1 cellular context compared by ENCODE assay signal in genomic region chr7:142248-142955, GRCh38.
TF ChIP-seq lines count a peak whose summit lies in the region.

No MANE protein-coding gene starts in this region.

TF ChIP-seq in HepG2, 621 proteins besides CTCF, POLR2A, EP300 and RAD21 (continued from another document and continues in another):
- TF ChIP-seq HOMEZ (CRISPR knock-in tag; IDR thresholded peaks at IDR 0.05; ENCODE audit: low read depth) (0 out of 2 replicates have a peak, but pooled peaks have one; percentile 23), SOX13 (IDR thresholded peaks at IDR 0.05) (no peak), SOX13 (CRISPR knock-in tag; conservative IDR thresholded peaks at IDR 0.05 in 1 of 2, IDR thresholded peaks at IDR 0.05 in 1 of 2) (peak in 1 of 2 experiments; percentile 22; a peak in 1 of 4 replicates), SCMH1 (CRISPR knock-in tag; IDR thresholded peaks at IDR 0.05; ENCODE audit: borderline replicate concordance) (no peak), TSC22D2 (CRISPR knock-in tag; IDR thresholded peaks at IDR 0.05; ENCODE audit: borderline replicate concordance) (no peak), NFIB (CRISPR knock-in tag; IDR thresholded peaks at IDR 0.05; ENCODE audit: borderline replicate concordance) (no peak), HCFC1 (IDR thresholded peaks at IDR 0.05; ENCODE audit: low read depth, low read length) (no peak), ZNF354B (CRISPR knock-in tag; IDR thresholded peaks at IDR 0.05) (no peak), ZSCAN29 (CRISPR knock-in tag; conservative IDR thresholded peaks at IDR 0.05) (0 out of 2 replicates have a peak, but pooled peaks have one; percentile 24), ZNF274 (CRISPR knock-in tag; IDR thresholded peaks at IDR 0.05) (no peak), HDAC2 (CRISPR knock-in tag; IDR thresholded peaks at IDR 0.05) (peak; percentile 36; the same call in 1 of the 2 replicates), SNAI1 (CRISPR knock-in tag; IDR thresholded peaks at IDR 0.05; ENCODE audit: borderline replicate concordance) (no peak), MTA1 (CRISPR knock-in tag; IDR thresholded peaks at IDR 0.05; ENCODE audit: borderline replicate concordance) (0 out of 2 replicates have a peak, but pooled peaks have one; percentile 43), CREB1 (IDR thresholded peaks at IDR 0.05) (no peak), CREB1 (CRISPR knock-in tag; IDR thresholded peaks at IDR 0.05) (no peak), TEAD3 (CRISPR knock-in tag; optimal IDR thresholded peaks at IDR 0.05; ENCODE audit: borderline replicate concordance) (peak; percentile 8), ELF1 (CRISPR knock-in tag; IDR thresholded peaks at IDR 0.05) (no peak), ZBTB20 (CRISPR knock-in tag; IDR thresholded peaks at IDR 0.05; ENCODE audit: borderline replicate concordance, low read depth) (no peak), SMARCE1 (IDR thresholded peaks at IDR 0.05; ENCODE audit: borderline replicate concordance) (no peak), KDM5B (CRISPR knock-in tag; IDR thresholded peaks at IDR 0.05; ENCODE audit: borderline replicate concordance) (no peak), NCOA1 (CRISPR knock-in tag; IDR thresholded peaks at IDR 0.05) (no peak), SALL1 (CRISPR knock-in tag; IDR thresholded peaks at IDR 0.05) (peak; percentile 81), DDIT3 (CRISPR knock-in tag; IDR thresholded peaks at IDR 0.05) (no peak), ZNF746 (CRISPR knock-in tag; IDR thresholded peaks at IDR 0.05) (no peak), KMT2A (CRISPR knock-in tag; IDR thresholded peaks at IDR 0.05) (no peak), ZNF484 (CRISPR knock-in tag; IDR thresholded peaks at IDR 0.05; ENCODE audit: borderline replicate concordance, low read depth) (no peak), MIXL1 (CRISPR knock-in tag; IDR thresholded peaks at IDR 0.05) (no peak), ZNF446 (CRISPR knock-in tag; IDR thresholded peaks at IDR 0.05) (no peak), FOXO4 (CRISPR knock-in tag; conservative IDR thresholded peaks at IDR 0.05) (no peak), ZMYM4 (CRISPR knock-in tag; IDR thresholded peaks at IDR 0.05) (peak; percentile 25; the same call in 1 of the 2 replicates), SAFB2 (CRISPR knock-in tag; IDR thresholded peaks at IDR 0.05; ENCODE audit: borderline replicate concordance, low read depth) (no peak), SKIL (CRISPR knock-in tag; IDR thresholded peaks at IDR 0.05; ENCODE audit: borderline replicate concordance) (no peak), SP140L (CRISPR knock-in tag; IDR thresholded peaks at IDR 0.05; ENCODE audit: borderline replicate concordance) (no peak), SMYD3 (CRISPR knock-in tag; IDR thresholded peaks at IDR 0.05) (no peak), ZNF331 (CRISPR knock-in tag; IDR thresholded peaks at IDR 0.05) (peak; percentile 33; the same call in 1 of the 2 replicates), ZNF143 (CRISPR knock-in tag; IDR thresholded peaks at IDR 0.05) (no peak), CHD4 (IDR thresholded peaks at IDR 0.05; ENCODE audit: borderline replicate concordance, low read length) (no peak), STAG1 (CRISPR knock-in tag; IDR thresholded peaks at IDR 0.05) (0 out of 2 replicates have a peak, but pooled peaks have one; percentile 10), MLLT10 (CRISPR knock-in tag; IDR thresholded peaks at IDR 0.05) (no peak), TGIF2 (CRISPR knock-in tag; IDR thresholded peaks at IDR 0.05) (0 out of 2 replicates have a peak, but pooled peaks have one; percentile 25), EHMT2 (IDR thresholded peaks at IDR 0.05; ENCODE audit: borderline replicate concordance, low read depth, low read length) (no peak), NFIC (IDR thresholded peaks at IDR 0.05; ENCODE audit: low read length) (no peak), SPEN (CRISPR knock-in tag; IDR thresholded peaks at IDR 0.05; ENCODE audit: low read depth) (peak; percentile 28; the same call in 1 of the 2 replicates), HMGXB3 (CRISPR knock-in tag; IDR thresholded peaks at IDR 0.05; ENCODE audit: borderline replicate concordance) (no peak), ZNF496 (CRISPR knock-in tag; IDR thresholded peaks at IDR 0.05; ENCODE audit: insufficient replicate concordance) (no peak), MIER2 (CRISPR knock-in tag; IDR thresholded peaks at IDR 0.05) (no peak), ZNF839 (CRISPR knock-in tag; IDR thresholded peaks at IDR 0.05; ENCODE audit: borderline replicate concordance) (no peak), ISL2 (CRISPR knock-in tag; IDR thresholded peaks at IDR 0.05) (no peak), ZNF589 (CRISPR knock-in tag; conservative IDR thresholded peaks at IDR 0.05) (no peak), ZSCAN25 (CRISPR knock-in tag; IDR thresholded peaks at IDR 0.05) (peak; percentile 30; the same call in 1 of the 2 replicates)
- TF ChIP-seq, protein P1, sequence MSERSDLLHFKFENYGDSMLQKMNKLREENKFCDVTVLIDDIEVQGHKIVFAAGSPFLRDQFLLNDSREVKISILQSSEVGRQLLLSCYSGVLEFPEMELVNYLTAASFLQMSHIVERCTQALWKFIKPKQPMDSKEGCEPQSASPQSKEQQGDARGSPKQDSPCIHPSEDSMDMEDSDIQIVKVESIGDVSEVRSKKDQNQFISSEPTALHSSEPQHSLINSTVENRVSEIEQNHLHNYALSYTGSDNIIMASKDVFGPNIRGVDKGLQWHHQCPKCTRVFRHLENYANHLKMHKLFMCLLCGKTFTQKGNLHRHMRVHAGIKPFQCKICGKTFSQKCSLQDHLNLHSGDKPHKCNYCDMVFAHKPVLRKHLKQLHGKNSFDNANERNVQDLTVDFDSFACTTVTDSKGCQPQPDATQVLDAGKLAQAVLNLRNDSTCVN (CRISPR knock-in tag; IDR thresholded peaks at IDR 0.05; ENCODE audit: borderline replicate concordance) = no peak
- TF ChIP-seq, protein P2, sequence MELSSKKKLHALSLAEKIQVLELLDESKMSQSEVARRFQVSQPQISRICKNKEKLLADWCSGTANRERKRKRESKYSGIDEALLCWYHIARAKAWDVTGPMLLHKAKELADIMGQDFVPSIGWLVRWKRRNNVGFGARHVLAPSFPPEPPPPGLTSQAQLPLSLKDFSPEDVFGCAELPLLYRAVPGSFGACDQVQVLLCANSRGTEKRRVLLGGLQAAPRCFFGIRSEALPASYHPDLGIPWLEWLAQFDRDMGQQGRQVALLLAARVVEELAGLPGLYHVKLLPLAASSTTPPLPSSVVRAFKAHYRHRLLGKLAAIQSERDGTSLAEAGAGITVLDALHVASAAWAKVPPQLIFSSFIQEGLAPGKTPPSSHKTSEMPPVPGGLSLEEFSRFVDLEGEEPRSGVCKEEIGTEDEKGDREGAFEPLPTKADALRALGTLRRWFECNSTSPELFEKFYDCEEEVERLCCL (CRISPR knock-in tag; IDR thresholded peaks at IDR 0.05; ENCODE audit: borderline replicate concordance) = no peak
- TF ChIP-seq, protein P3, sequence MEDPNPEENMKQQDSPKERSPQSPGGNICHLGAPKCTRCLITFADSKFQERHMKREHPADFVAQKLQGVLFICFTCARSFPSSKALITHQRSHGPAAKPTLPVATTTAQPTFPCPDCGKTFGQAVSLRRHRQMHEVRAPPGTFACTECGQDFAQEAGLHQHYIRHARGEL (CRISPR knock-in tag; IDR thresholded peaks at IDR 0.05) = no peak
- TF ChIP-seq, protein P4, sequence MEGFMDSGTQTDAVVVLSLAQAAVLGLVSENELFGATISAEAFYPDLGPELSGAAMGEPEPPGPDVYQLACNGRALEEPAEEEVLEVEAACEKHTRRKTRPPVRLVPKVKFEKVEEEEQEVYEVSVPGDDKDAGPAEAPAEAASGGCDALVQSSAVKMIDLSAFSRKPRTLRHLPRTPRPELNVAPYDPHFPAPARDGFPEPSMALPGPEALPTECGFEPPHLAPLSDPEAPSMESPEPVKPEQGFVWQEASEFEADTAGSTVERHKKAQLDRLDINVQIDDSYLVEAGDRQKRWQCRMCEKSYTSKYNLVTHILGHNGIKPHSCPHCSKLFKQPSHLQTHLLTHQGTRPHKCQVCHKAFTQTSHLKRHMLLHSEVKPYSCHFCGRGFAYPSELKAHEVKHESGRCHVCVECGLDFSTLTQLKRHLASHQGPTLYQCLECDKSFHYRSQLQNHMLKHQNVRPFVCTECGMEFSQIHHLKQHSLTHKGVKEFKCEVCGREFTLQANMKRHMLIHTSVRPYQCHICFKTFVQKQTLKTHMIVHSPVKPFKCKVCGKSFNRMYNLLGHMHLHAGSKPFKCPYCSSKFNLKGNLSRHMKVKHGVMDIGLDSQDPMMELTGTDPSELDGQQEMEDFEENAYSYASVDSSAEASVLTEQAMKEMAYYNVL (CRISPR knock-in tag; IDR thresholded peaks at IDR 0.05; ENCODE audit: borderline replicate concordance) = no peak
- TF ChIP-seq, protein P5, sequence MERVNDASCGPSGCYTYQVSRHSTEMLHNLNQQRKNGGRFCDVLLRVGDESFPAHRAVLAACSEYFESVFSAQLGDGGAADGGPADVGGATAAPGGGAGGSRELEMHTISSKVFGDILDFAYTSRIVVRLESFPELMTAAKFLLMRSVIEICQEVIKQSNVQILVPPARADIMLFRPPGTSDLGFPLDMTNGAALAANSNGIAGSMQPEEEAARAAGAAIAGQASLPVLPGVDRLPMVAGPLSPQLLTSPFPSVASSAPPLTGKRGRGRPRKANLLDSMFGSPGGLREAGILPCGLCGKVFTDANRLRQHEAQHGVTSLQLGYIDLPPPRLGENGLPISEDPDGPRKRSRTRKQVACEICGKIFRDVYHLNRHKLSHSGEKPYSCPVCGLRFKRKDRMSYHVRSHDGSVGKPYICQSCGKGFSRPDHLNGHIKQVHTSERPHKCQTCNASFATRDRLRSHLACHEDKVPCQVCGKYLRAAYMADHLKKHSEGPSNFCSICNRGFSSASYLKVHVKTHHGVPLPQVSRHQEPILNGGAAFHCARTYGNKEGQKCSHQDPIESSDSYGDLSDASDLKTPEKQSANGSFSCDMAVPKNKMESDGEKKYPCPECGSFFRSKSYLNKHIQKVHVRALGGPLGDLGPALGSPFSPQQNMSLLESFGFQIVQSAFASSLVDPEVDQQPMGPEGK (CRISPR knock-in tag; IDR thresholded peaks at IDR 0.05) = no peak
